In the genomic region with DNA sequence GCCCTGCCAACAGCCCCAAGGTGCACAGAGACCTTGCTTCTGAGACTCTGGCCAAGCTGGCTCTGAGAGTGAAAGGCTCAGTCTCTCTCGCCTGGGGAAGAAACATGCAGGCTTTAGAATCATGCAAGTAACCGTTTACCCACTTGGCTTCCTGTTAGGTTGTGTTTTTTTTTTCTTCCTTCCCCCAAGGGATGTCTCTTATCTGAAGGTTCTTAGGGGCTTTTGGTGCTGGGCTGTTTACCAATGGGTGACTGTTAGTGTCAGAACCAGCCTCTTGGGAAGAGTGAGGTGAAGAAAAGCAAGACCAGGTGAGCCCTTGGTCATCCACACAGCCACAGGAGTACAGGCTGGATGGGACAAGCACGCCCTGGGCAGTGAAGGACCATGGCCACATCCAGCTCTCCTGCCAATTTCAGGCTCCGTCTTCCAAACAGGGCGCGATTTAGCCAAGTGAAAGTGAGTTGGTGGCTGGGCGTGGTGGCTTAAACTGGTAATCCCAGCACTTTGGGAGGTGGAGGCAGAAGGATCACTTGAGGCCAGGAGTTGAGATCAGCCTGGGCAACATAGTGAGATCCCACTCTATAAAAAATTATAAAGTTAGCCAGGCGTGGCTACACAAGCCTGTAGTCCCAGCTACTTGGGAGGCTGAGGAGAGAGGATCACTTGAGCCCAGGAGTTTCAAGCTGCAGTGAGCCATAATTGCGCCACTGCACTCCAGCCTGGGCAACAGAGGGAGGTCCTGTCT, we compare ENCODE assay signal across 1 cellular context.
A peak's percentile ranks its signal among the peaks of the same experiment; 100 is the strongest.
TF ChIP-seq lines count a peak whose summit lies in the region.

No MANE protein-coding gene starts in this region.

TF ChIP-seq in GM12878, 131 proteins besides CTCF, POLR2A, EP300 and RAD21 (continued from another document and continues in another):
- no peak for TF ChIP-seq ATF7 (IDR thresholded peaks at IDR 0.05; ENCODE audit: low read depth)
- TF ChIP-seq IRF4 (IDR thresholded peaks at IDR 0.05; ENCODE audit: low read depth, low read length), result no peak
- no peak for TF ChIP-seq HDGF (IDR thresholded peaks at IDR 0.05)
- TF ChIP-seq ZNF24 (IDR thresholded peaks at IDR 0.05), result no peak
- no peak for TF ChIP-seq STAT1 (conservative IDR thresholded peaks at IDR 0.05)
- TF ChIP-seq, protein P1, sequence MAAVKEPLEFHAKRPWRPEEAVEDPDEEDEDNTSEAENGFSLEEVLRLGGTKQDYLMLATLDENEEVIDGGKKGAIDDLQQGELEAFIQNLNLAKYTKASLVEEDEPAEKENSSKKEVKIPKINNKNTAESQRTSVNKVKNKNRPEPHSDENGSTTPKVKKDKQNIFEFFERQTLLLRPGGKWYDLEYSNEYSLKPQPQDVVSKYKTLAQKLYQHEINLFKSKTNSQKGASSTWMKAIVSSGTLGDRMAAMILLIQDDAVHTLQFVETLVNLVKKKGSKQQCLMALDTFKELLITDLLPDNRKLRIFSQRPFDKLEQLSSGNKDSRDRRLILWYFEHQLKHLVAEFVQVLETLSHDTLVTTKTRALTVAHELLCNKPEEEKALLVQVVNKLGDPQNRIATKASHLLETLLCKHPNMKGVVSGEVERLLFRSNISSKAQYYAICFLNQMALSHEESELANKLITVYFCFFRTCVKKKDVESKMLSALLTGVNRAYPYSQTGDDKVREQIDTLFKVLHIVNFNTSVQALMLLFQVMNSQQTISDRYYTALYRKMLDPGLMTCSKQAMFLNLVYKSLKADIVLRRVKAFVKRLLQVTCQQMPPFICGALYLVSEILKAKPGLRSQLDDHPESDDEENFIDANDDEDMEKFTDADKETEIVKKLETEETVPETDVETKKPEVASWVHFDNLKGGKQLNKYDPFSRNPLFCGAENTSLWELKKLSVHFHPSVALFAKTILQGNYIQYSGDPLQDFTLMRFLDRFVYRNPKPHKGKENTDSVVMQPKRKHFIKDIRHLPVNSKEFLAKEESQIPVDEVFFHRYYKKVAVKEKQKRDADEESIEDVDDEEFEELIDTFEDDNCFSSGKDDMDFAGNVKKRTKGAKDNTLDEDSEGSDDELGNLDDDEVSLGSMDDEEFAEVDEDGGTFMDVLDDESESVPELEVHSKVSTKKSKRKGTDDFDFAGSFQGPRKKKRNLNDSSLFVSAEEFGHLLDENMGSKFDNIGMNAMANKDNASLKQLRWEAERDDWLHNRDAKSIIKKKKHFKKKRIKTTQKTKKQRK (IDR thresholded peaks at IDR 0.05; ENCODE audit: low read depth, low read length), result no peak
- TF ChIP-seq, protein P2, sequence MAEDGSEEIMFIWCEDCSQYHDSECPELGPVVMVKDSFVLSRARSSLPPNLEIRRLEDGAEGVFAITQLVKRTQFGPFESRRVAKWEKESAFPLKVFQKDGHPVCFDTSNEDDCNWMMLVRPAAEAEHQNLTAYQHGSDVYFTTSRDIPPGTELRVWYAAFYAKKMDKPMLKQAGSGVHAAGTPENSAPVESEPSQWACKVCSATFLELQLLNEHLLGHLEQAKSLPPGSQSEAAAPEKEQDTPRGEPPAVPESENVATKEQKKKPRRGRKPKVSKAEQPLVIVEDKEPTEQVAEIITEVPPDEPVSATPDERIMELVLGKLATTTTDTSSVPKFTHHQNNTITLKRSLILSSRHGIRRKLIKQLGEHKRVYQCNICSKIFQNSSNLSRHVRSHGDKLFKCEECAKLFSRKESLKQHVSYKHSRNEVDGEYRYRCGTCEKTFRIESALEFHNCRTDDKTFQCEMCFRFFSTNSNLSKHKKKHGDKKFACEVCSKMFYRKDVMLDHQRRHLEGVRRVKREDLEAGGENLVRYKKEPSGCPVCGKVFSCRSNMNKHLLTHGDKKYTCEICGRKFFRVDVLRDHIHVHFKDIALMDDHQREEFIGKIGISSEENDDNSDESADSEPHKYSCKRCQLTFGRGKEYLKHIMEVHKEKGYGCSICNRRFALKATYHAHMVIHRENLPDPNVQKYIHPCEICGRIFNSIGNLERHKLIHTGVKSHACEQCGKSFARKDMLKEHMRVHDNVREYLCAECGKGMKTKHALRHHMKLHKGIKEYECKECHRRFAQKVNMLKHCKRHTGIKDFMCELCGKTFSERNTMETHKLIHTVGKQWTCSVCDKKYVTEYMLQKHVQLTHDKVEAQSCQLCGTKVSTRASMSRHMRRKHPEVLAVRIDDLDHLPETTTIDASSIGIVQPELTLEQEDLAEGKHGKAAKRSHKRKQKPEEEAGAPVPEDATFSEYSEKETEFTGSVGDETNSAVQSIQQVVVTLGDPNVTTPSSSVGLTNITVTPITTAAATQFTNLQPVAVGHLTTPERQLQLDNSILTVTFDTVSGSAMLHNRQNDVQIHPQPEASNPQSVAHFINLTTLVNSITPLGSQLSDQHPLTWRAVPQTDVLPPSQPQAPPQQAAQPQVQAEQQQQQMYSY (CRISPR knock-in tag; IDR thresholded peaks at IDR 0.05), result no peak
- TF ChIP-seq, protein P3, sequence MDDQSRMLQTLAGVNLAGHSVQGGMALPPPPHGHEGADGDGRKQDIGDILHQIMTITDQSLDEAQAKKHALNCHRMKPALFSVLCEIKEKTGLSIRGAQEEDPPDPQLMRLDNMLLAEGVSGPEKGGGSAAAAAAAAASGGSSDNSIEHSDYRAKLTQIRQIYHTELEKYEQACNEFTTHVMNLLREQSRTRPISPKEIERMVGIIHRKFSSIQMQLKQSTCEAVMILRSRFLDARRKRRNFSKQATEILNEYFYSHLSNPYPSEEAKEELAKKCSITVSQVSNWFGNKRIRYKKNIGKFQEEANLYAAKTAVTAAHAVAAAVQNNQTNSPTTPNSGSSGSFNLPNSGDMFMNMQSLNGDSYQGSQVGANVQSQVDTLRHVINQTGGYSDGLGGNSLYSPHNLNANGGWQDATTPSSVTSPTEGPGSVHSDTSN (IDR thresholded peaks at IDR 0.05; ENCODE audit: insufficient replicate concordance, low read depth, low read length), result no peak
- no peak for TF ChIP-seq NR2F1 (conservative IDR thresholded peaks at IDR 0.05)
- no peak for TF ChIP-seq ASH2L (IDR thresholded peaks at IDR 0.05; ENCODE audit: borderline replicate concordance, low read depth)
- no peak for TF ChIP-seq HDAC6 (IDR thresholded peaks at IDR 0.05; ENCODE audit: unreplicated experiment)
- TF ChIP-seq, protein P4, sequence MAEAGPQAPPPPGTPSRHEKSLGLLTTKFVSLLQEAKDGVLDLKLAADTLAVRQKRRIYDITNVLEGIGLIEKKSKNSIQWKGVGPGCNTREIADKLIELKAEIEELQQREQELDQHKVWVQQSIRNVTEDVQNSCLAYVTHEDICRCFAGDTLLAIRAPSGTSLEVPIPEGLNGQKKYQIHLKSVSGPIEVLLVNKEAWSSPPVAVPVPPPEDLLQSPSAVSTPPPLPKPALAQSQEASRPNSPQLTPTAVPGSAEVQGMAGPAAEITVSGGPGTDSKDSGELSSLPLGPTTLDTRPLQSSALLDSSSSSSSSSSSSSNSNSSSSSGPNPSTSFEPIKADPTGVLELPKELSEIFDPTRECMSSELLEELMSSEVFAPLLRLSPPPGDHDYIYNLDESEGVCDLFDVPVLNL (IDR thresholded peaks at IDR 0.05; ENCODE audit: low read depth, low read length), result no peak
- no peak for TF ChIP-seq NFIC (IDR thresholded peaks at IDR 0.05; ENCODE audit: low read depth, low read length)
- TF ChIP-seq, protein P5, sequence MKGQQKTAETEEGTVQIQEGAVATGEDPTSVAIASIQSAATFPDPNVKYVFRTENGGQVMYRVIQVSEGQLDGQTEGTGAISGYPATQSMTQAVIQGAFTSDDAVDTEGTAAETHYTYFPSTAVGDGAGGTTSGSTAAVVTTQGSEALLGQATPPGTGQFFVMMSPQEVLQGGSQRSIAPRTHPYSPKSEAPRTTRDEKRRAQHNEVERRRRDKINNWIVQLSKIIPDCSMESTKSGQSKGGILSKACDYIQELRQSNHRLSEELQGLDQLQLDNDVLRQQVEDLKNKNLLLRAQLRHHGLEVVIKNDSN (IDR thresholded peaks at IDR 0.05; ENCODE audit: borderline replicate concordance, extremely low read length, insufficient read depth, low read depth, low read length), result no peak
- TF ChIP-seq RAD51 (IDR thresholded peaks at IDR 0.05), result no peak
- no peak for TF ChIP-seq RCOR1 (conservative IDR thresholded peaks at IDR 0.05; ENCODE audit: low read depth, low read length)
- TF ChIP-seq MTA2 (IDR thresholded peaks at IDR 0.05; ENCODE audit: low read depth), result no peak
- no peak for TF ChIP-seq SMAD5 (IDR thresholded peaks at IDR 0.05; ENCODE audit: low read depth)
- TF ChIP-seq, protein P6, sequence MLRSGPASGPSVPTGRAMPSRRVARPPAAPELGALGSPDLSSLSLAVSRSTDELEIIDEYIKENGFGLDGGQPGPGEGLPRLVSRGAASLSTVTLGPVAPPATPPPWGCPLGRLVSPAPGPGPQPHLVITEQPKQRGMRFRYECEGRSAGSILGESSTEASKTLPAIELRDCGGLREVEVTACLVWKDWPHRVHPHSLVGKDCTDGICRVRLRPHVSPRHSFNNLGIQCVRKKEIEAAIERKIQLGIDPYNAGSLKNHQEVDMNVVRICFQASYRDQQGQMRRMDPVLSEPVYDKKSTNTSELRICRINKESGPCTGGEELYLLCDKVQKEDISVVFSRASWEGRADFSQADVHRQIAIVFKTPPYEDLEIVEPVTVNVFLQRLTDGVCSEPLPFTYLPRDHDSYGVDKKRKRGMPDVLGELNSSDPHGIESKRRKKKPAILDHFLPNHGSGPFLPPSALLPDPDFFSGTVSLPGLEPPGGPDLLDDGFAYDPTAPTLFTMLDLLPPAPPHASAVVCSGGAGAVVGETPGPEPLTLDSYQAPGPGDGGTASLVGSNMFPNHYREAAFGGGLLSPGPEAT (IDR thresholded peaks at IDR 0.05; ENCODE audit: low read depth), result 0 out of 2 replicates have a peak, but pooled peaks have one; percentile 51
- no peak for TF ChIP-seq BACH1 (IDR thresholded peaks at IDR 0.05; ENCODE audit: borderline replicate concordance)
- TF ChIP-seq, protein P7, sequence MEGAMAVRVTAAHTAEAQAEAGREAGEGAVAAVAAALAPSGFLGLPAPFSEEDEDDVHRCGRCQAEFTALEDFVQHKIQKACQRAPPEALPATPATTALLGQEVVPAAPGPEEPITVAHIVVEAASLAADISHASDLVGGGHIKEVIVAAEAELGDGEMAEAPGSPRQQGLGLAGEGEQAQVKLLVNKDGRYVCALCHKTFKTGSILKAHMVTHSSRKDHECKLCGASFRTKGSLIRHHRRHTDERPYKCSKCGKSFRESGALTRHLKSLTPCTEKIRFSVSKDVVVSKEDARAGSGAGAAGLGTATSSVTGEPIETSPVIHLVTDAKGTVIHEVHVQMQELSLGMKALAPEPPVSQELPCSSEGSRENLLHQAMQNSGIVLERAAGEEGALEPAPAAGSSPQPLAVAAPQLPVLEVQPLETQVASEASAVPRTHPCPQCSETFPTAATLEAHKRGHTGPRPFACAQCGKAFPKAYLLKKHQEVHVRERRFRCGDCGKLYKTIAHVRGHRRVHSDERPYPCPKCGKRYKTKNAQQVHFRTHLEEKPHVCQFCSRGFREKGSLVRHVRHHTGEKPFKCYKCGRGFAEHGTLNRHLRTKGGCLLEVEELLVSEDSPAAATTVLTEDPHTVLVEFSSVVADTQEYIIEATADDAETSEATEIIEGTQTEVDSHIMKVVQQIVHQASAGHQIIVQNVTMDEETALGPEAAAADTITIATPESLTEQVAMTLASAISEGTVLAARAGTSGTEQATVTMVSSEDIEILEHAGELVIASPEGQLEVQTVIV (IDR thresholded peaks at IDR 0.05; ENCODE audit: borderline replicate concordance, partially characterized antibody), result no peak
- TF ChIP-seq CREB1 (IDR thresholded peaks at IDR 0.05; ENCODE audit: low read depth), result no peak
- peak; percentile 23; the same call in 1 of the 2 replicates for TF ChIP-seq FOXK2 (IDR thresholded peaks at IDR 0.05)
- peak; percentile 83 for TF ChIP-seq MEF2B (IDR thresholded peaks at IDR 0.05; ENCODE audit: partially characterized antibody, poor library complexity, severe bottlenecking)
- TF ChIP-seq, protein P8, sequence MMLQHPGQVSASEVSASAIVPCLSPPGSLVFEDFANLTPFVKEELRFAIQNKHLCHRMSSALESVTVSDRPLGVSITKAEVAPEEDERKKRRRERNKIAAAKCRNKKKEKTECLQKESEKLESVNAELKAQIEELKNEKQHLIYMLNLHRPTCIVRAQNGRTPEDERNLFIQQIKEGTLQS (IDR thresholded peaks at IDR 0.05; ENCODE audit: borderline replicate concordance, extremely low read depth, low read depth, low read length), result no peak
- no peak for TF ChIP-seq SRF (IDR thresholded peaks at IDR 0.05; ENCODE audit: low read depth in 2 of 2, low read length in 2 of 2)
- TF ChIP-seq STAT3 (IDR thresholded peaks at IDR 0.05; ENCODE audit: low read depth, low read length), result no peak
- TF ChIP-seq, protein P9, sequence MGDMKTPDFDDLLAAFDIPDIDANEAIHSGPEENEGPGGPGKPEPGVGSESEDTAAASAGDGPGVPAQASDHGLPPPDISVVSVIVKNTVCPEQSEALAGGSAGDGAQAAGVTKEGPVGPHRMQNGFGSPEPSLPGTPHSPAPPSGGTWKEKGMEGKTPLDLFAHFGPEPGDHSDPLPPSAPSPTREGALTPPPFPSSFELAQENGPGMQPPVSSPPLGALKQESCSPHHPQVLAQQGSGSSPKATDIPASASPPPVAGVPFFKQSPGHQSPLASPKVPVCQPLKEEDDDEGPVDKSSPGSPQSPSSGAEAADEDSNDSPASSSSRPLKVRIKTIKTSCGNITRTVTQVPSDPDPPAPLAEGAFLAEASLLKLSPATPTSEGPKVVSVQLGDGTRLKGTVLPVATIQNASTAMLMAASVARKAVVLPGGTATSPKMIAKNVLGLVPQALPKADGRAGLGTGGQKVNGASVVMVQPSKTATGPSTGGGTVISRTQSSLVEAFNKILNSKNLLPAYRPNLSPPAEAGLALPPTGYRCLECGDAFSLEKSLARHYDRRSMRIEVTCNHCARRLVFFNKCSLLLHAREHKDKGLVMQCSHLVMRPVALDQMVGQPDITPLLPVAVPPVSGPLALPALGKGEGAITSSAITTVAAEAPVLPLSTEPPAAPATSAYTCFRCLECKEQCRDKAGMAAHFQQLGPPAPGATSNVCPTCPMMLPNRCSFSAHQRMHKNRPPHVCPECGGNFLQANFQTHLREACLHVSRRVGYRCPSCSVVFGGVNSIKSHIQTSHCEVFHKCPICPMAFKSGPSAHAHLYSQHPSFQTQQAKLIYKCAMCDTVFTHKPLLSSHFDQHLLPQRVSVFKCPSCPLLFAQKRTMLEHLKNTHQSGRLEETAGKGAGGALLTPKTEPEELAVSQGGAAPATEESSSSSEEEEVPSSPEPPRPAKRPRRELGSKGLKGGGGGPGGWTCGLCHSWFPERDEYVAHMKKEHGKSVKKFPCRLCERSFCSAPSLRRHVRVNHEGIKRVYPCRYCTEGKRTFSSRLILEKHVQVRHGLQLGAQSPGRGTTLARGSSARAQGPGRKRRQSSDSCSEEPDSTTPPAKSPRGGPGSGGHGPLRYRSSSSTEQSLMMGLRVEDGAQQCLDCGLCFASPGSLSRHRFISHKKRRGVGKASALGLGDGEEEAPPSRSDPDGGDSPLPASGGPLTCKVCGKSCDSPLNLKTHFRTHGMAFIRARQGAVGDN (IDR thresholded peaks at IDR 0.05), result peak; percentile 51; the same call in 1 of the 2 replicates
- 0 out of 2 replicates have a peak, but pooled peaks have one; percentile 9 for TF ChIP-seq CBFB (IDR thresholded peaks at IDR 0.05; ENCODE audit: low read depth)
- 0 out of 2 replicates have a peak, but pooled peaks have one; percentile 37 for TF ChIP-seq ZNF217 (IDR thresholded peaks at IDR 0.05)
- no peak; the same call in 1 of the 2 replicates for TF ChIP-seq TAF1 (IDR thresholded peaks at IDR 0.05; ENCODE audit: borderline replicate concordance, low read depth, low read length)
- TF ChIP-seq CHD2 (IDR thresholded peaks at IDR 0.05; ENCODE audit: borderline replicate concordance, low read depth, low read length), result no peak
